ENCODE assay signal across 9 cellular contexts in the genomic region with DNA sequence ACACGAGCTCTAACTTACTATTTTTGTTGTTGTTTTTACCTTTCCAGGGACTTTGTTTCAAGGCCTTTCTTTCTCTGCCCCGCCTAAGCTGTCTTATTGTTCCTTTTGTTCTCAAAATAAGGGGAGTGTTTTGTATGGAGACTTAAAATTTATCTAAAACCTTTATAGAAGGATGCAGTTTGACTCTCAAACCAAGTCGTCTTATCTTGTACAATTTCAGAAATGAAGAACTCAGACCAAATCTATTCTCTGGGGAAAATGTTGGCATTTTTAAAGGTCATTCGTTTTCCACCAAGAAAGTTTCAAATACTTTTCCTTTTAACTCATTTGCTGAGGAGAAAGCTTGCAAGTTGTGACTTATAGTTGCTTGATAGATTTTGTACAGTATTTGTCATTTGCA. TPM values are rescaled to one million over a fixed set of nuclear protein-coding genes. Genes with fewer than 3 reads are reported as not detected.
DNase-seq lines count a peak whose midpoint lies in the region; ATAC-seq and TF ChIP-seq lines count a peak whose summit lies in the region.
"Not testable (repeated sequence)": the region's sequence is repeated elsewhere in the genome, so short reads cannot be mapped to it uniquely, and the experiment has no call there.
"Had no signal": no experiment of that assay in that cellular context is flagged by ENCODE, and none has a peak within 500 bp of the region (broad histone marks: within the 10 kb centered on the region; RNA-seq: fewer than 3 reads in every experiment).

No MANE protein-coding gene starts in this region.

- H3K27me3 Mint-ChIP-seq in T-helper 17 cell; activated naive CD8-positive, alpha-beta T cell treated with anti-CD3 and anti-CD28 coated beads for 36 hours: not testable (repeated sequence)
- H3K27me3 Mint-ChIP-seq in effector memory CD8-positive, alpha-beta T cell: peaks cover 11 to 38% of the 10 kb centered on the region in 2 donors
- peaks cover 7 to 13% of the 10 kb centered on the region in 2 donors for H3K27me3 Mint-ChIP-seq in natural killer cell treated with Interleukin-12 subunit alpha and Interleukin-12 subunit beta and Interleukin-15 and Interleukin-18, amount 100 ng/mL, for 72 hours

- not testable (repeated sequence) for TF ChIP-seq CTCF in A673 (conservative IDR thresholded peaks at IDR 0.05; ENCODE audit: low read depth, low read length)

- H3K27ac ChIP-seq in A673 (ENCODE audit: low read depth, low read length, poor library complexity, severe bottlenecking); right cardiac atrium (ENCODE audit: low read length): not testable (repeated sequence)

- TSS peak; percentile 41 for BruUV-seq in A673 (replicated peaks; lab: Mats Ljungman, UMichigan)

- WGBS in right cardiac atrium: 21% methylated on average over 4 of the region's 4 CpGs

- not testable (repeated sequence) for H3K27me3 ChIP-seq in A673 (replicated peaks; ENCODE audit: insufficient read depth, low read depth, low read length, poor library complexity); HAP-1 (ENCODE audit: low read depth); right cardiac atrium (ENCODE audit: control insufficient read depth, insufficient read depth)

- not testable (repeated sequence) for H3K9me3 Mint-ChIP-seq in activated naive CD8-positive, alpha-beta T cell treated with anti-CD3 and anti-CD28 coated beads for 36 hours; effector memory CD8-positive, alpha-beta T cell; natural killer cell treated with Interleukin-12 subunit alpha and Interleukin-12 subunit beta and Interleukin-15 and Interleukin-18, amount 100 ng/mL, for 72 hours; stimulated activated effector memory CD8-positive, alpha-beta T cell treated with anti-CD3 and anti-CD28 coated beads, Interleukin-12 subunit alpha, Interleukin-12 subunit beta, amount 100 ng/mL, for 72 hours

- not testable (repeated sequence) for H3K4me1 ChIP-seq in A673 (ENCODE audit: insufficient read depth, low read length, poor library complexity, severe bottlenecking); HAP-1; right cardiac atrium (ENCODE audit: control insufficient read depth, insufficient read depth, low read length)

- not testable (repeated sequence) for H3K36me3 Mint-ChIP-seq in T-helper 17 cell (ENCODE audit: low read depth); activated naive CD8-positive, alpha-beta T cell treated with anti-CD3 and anti-CD28 coated beads for 36 hours; effector memory CD8-positive, alpha-beta T cell (ENCODE audit: insufficient read depth); natural killer cell treated with Interleukin-12 subunit alpha and Interleukin-12 subunit beta and Interleukin-15 and Interleukin-18, amount 100 ng/mL, for 72 hours
- H3K36me3 Mint-ChIP-seq in stimulated activated effector memory CD8-positive, alpha-beta T cell treated with anti-CD3 and anti-CD28 coated beads, Interleukin-12 subunit alpha, Interleukin-12 subunit beta, amount 100 ng/mL, for 72 hours: peaks cover 13% of the 10 kb centered on the region

- not testable (repeated sequence) for DNase-seq in A673 (ENCODE audit: low spot score); HAP-1 (ENCODE audit: low spot score in 2 of 2); T-helper 17 cell; activated naive CD8-positive, alpha-beta T cell treated with anti-CD3 and anti-CD28 coated beads for 36 hours; effector memory CD8-positive, alpha-beta T cell; right cardiac atrium; natural killer cell treated with Interleukin-12 subunit alpha and Interleukin-12 subunit beta and Interleukin-15 and Interleukin-18, amount 100 ng/mL, for 72 hours (ENCODE audit: low spot score); stimulated activated effector memory CD8-positive, alpha-beta T cell treated with anti-CD3 and anti-CD28 coated beads, Interleukin-12 subunit alpha, Interleukin-12 subunit beta, amount 100 ng/mL, for 72 hours (ENCODE audit: low spot score in 2 of 2)

- H3K4me3 Mint-ChIP-seq in T-helper 17 cell: peak overlapping the region; percentile 89
- peak overlapping the region; percentile 87 for H3K4me3 Mint-ChIP-seq in activated naive CD8-positive, alpha-beta T cell treated with anti-CD3 and anti-CD28 coated beads for 36 hours
- peak overlapping the region; percentile 79 to 83 for H3K4me3 Mint-ChIP-seq in effector memory CD8-positive, alpha-beta T cell
- peak overlapping the region; percentile 88 for H3K4me3 Mint-ChIP-seq in natural killer cell treated with Interleukin-12 subunit alpha and Interleukin-12 subunit beta and Interleukin-15 and Interleukin-18, amount 100 ng/mL, for 72 hours
- H3K4me3 Mint-ChIP-seq in stimulated activated effector memory CD8-positive, alpha-beta T cell treated with anti-CD3 and anti-CD28 coated beads, Interleukin-12 subunit alpha, Interleukin-12 subunit beta, amount 100 ng/mL, for 72 hours: peak overlapping the region; percentile 73

- ATAC-seq in T-helper 17 cell; effector memory CD8-positive, alpha-beta T cell (replicated peaks); right cardiac atrium; natural killer cell treated with Interleukin-12 subunit alpha and Interleukin-12 subunit beta and Interleukin-15 and Interleukin-18, amount 100 ng/mL, for 72 hours; stimulated activated effector memory CD8-positive, alpha-beta T cell treated with anti-CD3 and anti-CD28 coated beads, Interleukin-12 subunit alpha, Interleukin-12 subunit beta, amount 100 ng/mL, for 72 hours: not testable (repeated sequence)

- H3K36me3 ChIP-seq in A673 (ENCODE audit: insufficient read depth, low read length, poor library complexity, severe bottlenecking); HAP-1 (replicated peaks): not testable (repeated sequence)

- peaks cover 12% of the 10 kb centered on the region for H3K4me1 Mint-ChIP-seq in T-helper 17 cell
- peaks cover 17% of the 10 kb centered on the region for H3K4me1 Mint-ChIP-seq in activated naive CD8-positive, alpha-beta T cell treated with anti-CD3 and anti-CD28 coated beads for 36 hours
- H3K4me1 Mint-ChIP-seq in effector memory CD8-positive, alpha-beta T cell (ENCODE audit: low read depth in 2 of 2): not testable (repeated sequence)
- peaks cover 11 to 13% of the 10 kb centered on the region in 2 donors for H3K4me1 Mint-ChIP-seq in natural killer cell treated with Interleukin-12 subunit alpha and Interleukin-12 subunit beta and Interleukin-15 and Interleukin-18, amount 100 ng/mL, for 72 hours (ENCODE audit: low read depth in 2 of 2)
- peaks cover 13% of the 10 kb centered on the region for H3K4me1 Mint-ChIP-seq in stimulated activated effector memory CD8-positive, alpha-beta T cell treated with anti-CD3 and anti-CD28 coated beads, Interleukin-12 subunit alpha, Interleukin-12 subunit beta, amount 100 ng/mL, for 72 hours

- not testable (repeated sequence) for H3K9me3 ChIP-seq in A673 (ENCODE audit: low read depth, low read length, poor library complexity, severe bottlenecking); HAP-1; T-helper 17 cell (ENCODE audit: control insufficient read depth, low read length, poor library complexity, severe bottlenecking); right cardiac atrium (ENCODE audit: control insufficient read depth, low read length)

- intact Hi-C loops in A673 (cut with micrococcal nuclease; ENCODE audit: unreplicated experiment); right cardiac atrium (cut with DNase I): not testable (repeated sequence)

- H3K4me3 ChIP-seq in A673 (ENCODE audit: low read depth, low read length, poor library complexity, severe bottlenecking) (peak overlapping the region; percentile 65), HAP-1 (peak overlapping the region; percentile 73; the same call in 1 of the 2 replicates), right cardiac atrium (ENCODE audit: low read length) (peak overlapping the region; percentile 43)

- CTCF ChIA-PET in A673 (lab: Charles Lee): not testable (repeated sequence)

- in situ Hi-C loops in HAP-1 (cut with MboI; ENCODE audit: low sequenced_read_pairs): not testable (repeated sequence)

- not testable (repeated sequence) for H3K27ac Mint-ChIP-seq in T-helper 17 cell; effector memory CD8-positive, alpha-beta T cell; stimulated activated effector memory CD8-positive, alpha-beta T cell treated with anti-CD3 and anti-CD28 coated beads, Interleukin-12 subunit alpha, Interleukin-12 subunit beta, amount 100 ng/mL, for 72 hours
- peak overlapping the region; percentile 19 for H3K27ac Mint-ChIP-seq in activated naive CD8-positive, alpha-beta T cell treated with anti-CD3 and anti-CD28 coated beads for 36 hours
- peak overlapping the region; percentile 38 to 82 for H3K27ac Mint-ChIP-seq in natural killer cell treated with Interleukin-12 subunit alpha and Interleukin-12 subunit beta and Interleukin-15 and Interleukin-18, amount 100 ng/mL, for 72 hours

- POLR2A ChIA-PET in A673 (lab: Charles Lee; ENCODE audit: low non-redundant PET): not testable (repeated sequence)

RNA-seq across cellular contexts. Expression of gene FANK1, which starts 1.0 kb away (rescaled TPM):
- 0.83 and 1.4 TPM in 2 replicates for total RNA-seq in A673 (2021)
- 1 to 10 TPM in 1 of 2 donors, under 1 TPM in 1; 0.60 to 4.5 TPM for total RNA-seq in T-helper 17 cell
- total RNA-seq in activated naive CD8-positive, alpha-beta T cell treated with anti-CD3 and anti-CD28 coated beads for 36 hours: 1 to 10 TPM in 1 of 2 experiments, under 1 TPM in 1; 0.92 to 1.1 TPM
- 1 to 10 TPM in 1 of 4 donors, under 1 TPM in 3; 0.37 to 1.0 (median 0.51) TPM for total RNA-seq in right cardiac atrium
- polyA plus RNA-seq in right cardiac atrium: 0.41 TPM
- not detected for total RNA-seq in natural killer cell treated with Interleukin-12 subunit alpha and Interleukin-12 subunit beta and Interleukin-15 and Interleukin-18, amount 100 ng/mL, for 72 hours
- total RNA-seq: left lobe of liver had no signal

RNA-seq across cellular contexts. Expression of gene DHX32, which starts 16.2 kb away (rescaled TPM):
- total RNA-seq in A673 (2021): 36.2 and 45.4 TPM in 2 replicates
- total RNA-seq in T-helper 17 cell: 1 to 10 TPM; 5.8 to 6.4 TPM
- total RNA-seq in activated naive CD8-positive, alpha-beta T cell treated with anti-CD3 and anti-CD28 coated beads for 36 hours: 10 to 100 TPM; 27.6 to 27.8 TPM
- total RNA-seq in right cardiac atrium: 10 to 100 TPM; 35.6 to 42.5 (median 36.2) TPM
- polyA plus RNA-seq in right cardiac atrium: 23.3 TPM
- total RNA-seq in natural killer cell treated with Interleukin-12 subunit alpha and Interleukin-12 subunit beta and Interleukin-15 and Interleukin-18, amount 100 ng/mL, for 72 hours: 10 to 100 TPM; 25.8 to 28.8 TPM
